In the genomic region with DNA sequence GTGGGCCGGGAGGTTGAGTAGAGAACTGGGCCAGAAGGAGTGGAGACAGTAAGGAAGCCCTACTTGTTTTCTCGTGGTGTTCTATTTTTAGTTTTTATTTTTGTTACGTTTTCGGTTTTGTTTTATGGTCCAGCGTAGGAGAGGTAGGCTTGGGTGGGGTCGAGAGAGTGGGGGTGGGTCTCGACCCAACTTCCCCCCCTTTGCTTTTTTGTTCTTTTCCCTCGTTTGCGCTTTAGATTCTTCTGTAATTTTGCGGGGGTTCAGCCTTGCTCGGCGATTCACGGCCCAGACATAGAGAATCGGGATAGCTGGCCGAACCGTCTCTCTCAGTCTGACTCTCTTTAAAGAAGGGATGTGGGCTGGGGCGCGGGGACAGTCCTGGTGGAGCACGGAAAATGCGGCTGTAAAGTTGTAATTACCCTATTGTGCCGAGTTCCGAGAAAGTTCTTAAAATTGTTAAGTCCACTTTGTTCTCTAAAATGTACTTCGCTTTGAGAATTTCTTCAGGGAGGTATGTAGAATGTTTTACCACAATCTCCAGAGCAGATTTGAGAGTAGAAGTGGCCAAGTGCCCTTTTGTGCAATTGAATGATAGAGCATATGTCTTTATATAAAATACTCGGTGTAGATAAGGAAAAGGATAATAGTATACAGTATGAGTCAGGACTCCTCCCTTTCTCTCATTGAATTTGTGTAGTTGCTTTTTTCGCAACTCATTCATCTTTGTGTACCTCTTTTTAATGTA, we compare ENCODE assay signal across 1 cellular context.
TF ChIP-seq lines count a peak whose summit lies in the region.

No MANE protein-coding gene starts in this region.

TF ChIP-seq in HCT116, 20 proteins besides CTCF, POLR2A, EP300 and RAD21 (continued from another document):
- no peak for TF ChIP-seq POLR2AphosphoS5 (IDR thresholded peaks at IDR 0.05; ENCODE audit: low read depth, low read length)
- TF ChIP-seq YY1 (IDR thresholded peaks at IDR 0.05; ENCODE audit: extremely low read depth, insufficient replicate concordance, low read depth, low read length), result no peak
- TF ChIP-seq, protein P1, sequence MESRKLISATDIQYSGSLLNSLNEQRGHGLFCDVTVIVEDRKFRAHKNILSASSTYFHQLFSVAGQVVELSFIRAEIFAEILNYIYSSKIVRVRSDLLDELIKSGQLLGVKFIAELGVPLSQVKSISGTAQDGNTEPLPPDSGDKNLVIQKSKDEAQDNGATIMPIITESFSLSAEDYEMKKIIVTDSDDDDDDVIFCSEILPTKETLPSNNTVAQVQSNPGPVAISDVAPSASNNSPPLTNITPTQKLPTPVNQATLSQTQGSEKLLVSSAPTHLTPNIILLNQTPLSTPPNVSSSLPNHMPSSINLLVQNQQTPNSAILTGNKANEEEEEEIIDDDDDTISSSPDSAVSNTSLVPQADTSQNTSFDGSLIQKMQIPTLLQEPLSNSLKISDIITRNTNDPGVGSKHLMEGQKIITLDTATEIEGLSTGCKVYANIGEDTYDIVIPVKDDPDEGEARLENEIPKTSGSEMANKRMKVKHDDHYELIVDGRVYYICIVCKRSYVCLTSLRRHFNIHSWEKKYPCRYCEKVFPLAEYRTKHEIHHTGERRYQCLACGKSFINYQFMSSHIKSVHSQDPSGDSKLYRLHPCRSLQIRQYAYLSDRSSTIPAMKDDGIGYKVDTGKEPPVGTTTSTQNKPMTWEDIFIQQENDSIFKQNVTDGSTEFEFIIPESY (IDR thresholded peaks at IDR 0.05; ENCODE audit: extremely low read depth, insufficient replicate concordance, low read length), result no peak
- no peak for TF ChIP-seq FOSL1 (IDR thresholded peaks at IDR 0.05; ENCODE audit: low read depth)
- TF ChIP-seq, protein P2, sequence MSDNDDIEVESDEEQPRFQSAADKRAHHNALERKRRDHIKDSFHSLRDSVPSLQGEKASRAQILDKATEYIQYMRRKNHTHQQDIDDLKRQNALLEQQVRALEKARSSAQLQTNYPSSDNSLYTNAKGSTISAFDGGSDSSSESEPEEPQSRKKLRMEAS (IDR thresholded peaks at IDR 0.05), result no peak
